ENCODE assay signal across 18 cellular contexts in genomic region chr3:181794036-181794790, GRCh38.
"Had no signal": no experiment of that assay in that cellular context is flagged by ENCODE, and none has a peak within 500 bp of the region (broad histone marks: within the 10 kb centered on the region; RNA-seq: fewer than 3 reads in every experiment).

No MANE protein-coding gene starts in this region.

- H3K9me3 Mint-ChIP-seq: activated CD4-positive, alpha-beta memory T cell treated with anti-CD3 and anti-CD28 coated beads, Interleukin-2, amount 10 ng/mL, durations not matched to agents 7 days and 5 days; stimulated activated memory B cell treated with anti-CD40 and anti-IgM and Interleukin-4, amounts not matched to agents 10 μg/mL and 1 μg/mL and 100 μg/mL, for 72 hours had no signal

- H3K36me3 Mint-ChIP-seq: activated naive CD8-positive, alpha-beta T cell; naive thymus-derived CD4-positive, alpha-beta T cell; stimulated activated memory B cell treated with anti-CD40 and anti-IgM and Interleukin-4, amounts not matched to agents 10 μg/mL and 1 μg/mL and 100 μg/mL, for 72 hours had no signal

- H3K27me3 Mint-ChIP-seq: activated CD4-positive, alpha-beta memory T cell treated with anti-CD3 and anti-CD28 coated beads, Interleukin-2, amount 10 ng/mL, durations not matched to agents 7 days and 5 days; activated CD4-positive, alpha-beta T cell treated with anti-CD3 and anti-CD28 coated beads for 36 hours; naive thymus-derived CD4-positive, alpha-beta T cell; stimulated activated memory B cell treated with anti-CD40 and anti-IgM and Interleukin-4, amounts not matched to agents 10 μg/mL and 1 μg/mL and 100 μg/mL, for 72 hours had no signal

- H3K4me1 ChIP-seq: foreskin keratinocyte, prostate gland, right lobe of liver, transverse colon had no signal

- H3K27ac ChIP-seq: foreskin keratinocyte, prostate gland, right lobe of liver, transverse colon, VCaP had no signal

- H3K9me3 ChIP-seq: prostate gland, right lobe of liver, transverse colon had no signal

- H3K27me3 ChIP-seq: foreskin keratinocyte, right lobe of liver, transverse colon had no signal

- ATAC-seq: activated CD4-positive, alpha-beta T cell treated with anti-CD3 and anti-CD28 coated beads for 36 hours; esophagus mucosa; foreskin keratinocyte; naive thymus-derived CD4-positive, alpha-beta T cell; right lobe of liver; stimulated activated memory B cell treated with anti-CD40 and anti-IgM and Interleukin-4, amounts not matched to agents 10 μg/mL and 1 μg/mL and 100 μg/mL, for 72 hours had no signal

- H3K36me3 ChIP-seq: prostate gland, right lobe of liver, transverse colon had no signal

- H3K4me1 Mint-ChIP-seq: activated CD4-positive, alpha-beta memory T cell treated with anti-CD3 and anti-CD28 coated beads, Interleukin-2, amount 10 ng/mL, durations not matched to agents 7 days and 5 days; activated CD4-positive, alpha-beta T cell treated with anti-CD3 and anti-CD28 coated beads for 36 hours; naive thymus-derived CD4-positive, alpha-beta T cell; stimulated activated memory B cell treated with anti-CD40 and anti-IgM and Interleukin-4, amounts not matched to agents 10 μg/mL and 1 μg/mL and 100 μg/mL, for 72 hours had no signal

- H3K4me3 Mint-ChIP-seq: activated CD4-positive, alpha-beta memory T cell treated with anti-CD3 and anti-CD28 coated beads, Interleukin-2, amount 10 ng/mL, durations not matched to agents 7 days and 5 days; activated CD4-positive, alpha-beta T cell treated with anti-CD3 and anti-CD28 coated beads for 36 hours; activated naive CD8-positive, alpha-beta T cell; naive thymus-derived CD4-positive, alpha-beta T cell; stimulated activated memory B cell treated with anti-CD40 and anti-IgM and Interleukin-4, amounts not matched to agents 10 μg/mL and 1 μg/mL and 100 μg/mL, for 72 hours had no signal

- H3K27ac Mint-ChIP-seq: activated CD4-positive, alpha-beta memory T cell treated with anti-CD3 and anti-CD28 coated beads, Interleukin-2, amount 10 ng/mL, durations not matched to agents 7 days and 5 days; activated CD4-positive, alpha-beta T cell treated with anti-CD3 and anti-CD28 coated beads for 36 hours; activated naive CD8-positive, alpha-beta T cell; naive thymus-derived CD4-positive, alpha-beta T cell; stimulated activated memory B cell treated with anti-CD40 and anti-IgM and Interleukin-4, amounts not matched to agents 10 μg/mL and 1 μg/mL and 100 μg/mL, for 72 hours had no signal

- H3K4me3 ChIP-seq: prostate gland, right lobe of liver, transverse colon had no signal

- DNase-seq: activated CD4-positive, alpha-beta memory T cell treated with anti-CD3 and anti-CD28 coated beads, Interleukin-2, amount 10 ng/mL, durations not matched to agents 7 days and 5 days; activated CD4-positive, alpha-beta T cell treated with anti-CD3 and anti-CD28 coated beads for 36 hours; activated gamma-delta T cell; activated T-cell treated with anti-CD3 and anti-CD28 coated beads, Interleukin-2, amount 50 U/mL, for 48 hours; amygdala; cerebellar nuclear complex; dermis blood vessel endothelial cell; foreskin keratinocyte; head of caudate nucleus; naive thymus-derived CD4-positive, alpha-beta T cell; right lobe of liver; substantia nigra; transverse colon had no signal
